Comparison of ENCODE assay signal across 22 cellular contexts in genomic region chr18:22689711-22690110, GRCh38.
A peak's percentile ranks its signal among the peaks of the same experiment; 100 is the strongest.
DNase-seq lines count a peak whose midpoint lies in the region; ATAC-seq, FAIRE-seq and TF ChIP-seq lines count a peak whose summit lies in the region.
"Had no signal": no experiment of that assay in that cellular context is flagged by ENCODE, and none has a peak within 500 bp of the region (broad histone marks: within the 10 kb centered on the region; RNA-seq: fewer than 3 reads in every experiment).

No MANE protein-coding gene starts in this region.

- H3K9ac ChIP-seq in GM23248 (no peak overlapping the region), PC-3 (ENCODE audit: low read length) (no peak overlapping the region), endothelial cell of umbilical vein (replicated peaks; ENCODE audit: extremely low read depth, insufficient read depth, low read length) (no peak overlapping the region)
- H3K9ac ChIP-seq: BLaER1 had no signal

- intact Hi-C loops in PC-3 (cut with micrococcal nuclease) = no loop called here
- intact Hi-C loops in endothelial cell of umbilical vein (cut with micrococcal nuclease) = no loop called here
- intact Hi-C loops in mucosa of descending colon (cut with DNase I, micrococcal nuclease) = no loop called here

- no peak for TF ChIP-seq POLR2A in endothelial cell of umbilical vein (IDR thresholded peaks at IDR 0.05; ENCODE audit: low read depth, low read length)

- ATAC-seq in PC-3 (0 out of 2 replicates have a peak, but pooled peaks have one; percentile 18), mucosa of descending colon (peak; percentile 95), HG02678 (IDR thresholded peaks at IDR 0.05; ENCODE audit: unreplicated experiment) (no peak)
- ATAC-seq: GM23338 had no signal

- H3K27ac ChIP-seq in GM23248 (no peak overlapping the region), PC-3 (ENCODE audit: low read length) (no peak overlapping the region), endothelial cell of umbilical vein (ENCODE audit: insufficient read depth, low read depth, low read length) (no peak overlapping the region)
- H3K27ac ChIP-seq: BLaER1 had no signal

- H3K4me3 ChIP-seq in GM23248 (no peak overlapping the region), PC-3 (ENCODE audit: low read length) (no peak overlapping the region), endothelial cell of umbilical vein (replicated peaks in 1 of 3; ENCODE audit: insufficient read depth in 1 of 3, low read depth in 1 of 3, low read length in 3 of 3) (no peak overlapping the region), mucosa of descending colon (no peak overlapping the region)
- H3K4me3 ChIP-seq: BLaER1, GM23338 had no signal

- FAIRE-seq in endothelial cell of umbilical vein (lab: Jason Lieb, UNC) = peak; percentile 82
- FAIRE-seq: GM12891, HTR-8/SVneo had no signal

- no peak overlapping the region for H3K4me2 ChIP-seq in GM23248 (ENCODE audit: unreplicated experiment)
- H3K4me2 ChIP-seq in PC-3 (ENCODE audit: low read length) = no peak overlapping the region
- H3K4me2 ChIP-seq in endothelial cell of umbilical vein (ENCODE audit: insufficient read depth, low read length) = peak overlapping the region; percentile 3
- H3K4me2 ChIP-seq: BLaER1, GM23338 had no signal

- no peaks in the 10 kb centered on the region for H3K36me3 ChIP-seq in GM23248 (ENCODE audit: low read depth)
- no peaks in the 10 kb centered on the region for H3K36me3 ChIP-seq in PC-3 (ENCODE audit: low read depth, low read length)
- no peaks in the 10 kb centered on the region for H3K36me3 ChIP-seq in endothelial cell of umbilical vein (ENCODE audit: control insufficient read depth in 2 of 2, extremely low read depth in 1 of 2, insufficient read depth in 2 of 2, low read length in 2 of 2)
- no peaks in the 10 kb centered on the region for H3K36me3 ChIP-seq in mucosa of descending colon (ENCODE audit: low read depth)
- H3K36me3 ChIP-seq: BLaER1 had no signal

- in situ Hi-C loops in GM23248 (cut with MboI) = no loop called here

- no peaks in the 10 kb centered on the region for H3K9me3 ChIP-seq in GM23248 (ENCODE audit: low read depth)
- no peaks in the 10 kb centered on the region for H3K9me3 ChIP-seq in PC-3 (ENCODE audit: low read length)
- H3K9me3 ChIP-seq in endothelial cell of umbilical vein (replicated peaks; ENCODE audit: control insufficient read depth, insufficient read depth, low read length) = no peaks in the 10 kb centered on the region
- H3K9me3 ChIP-seq in mucosa of descending colon = no peaks in the 10 kb centered on the region

- H4K20me1 ChIP-seq in GM23248 (ENCODE audit: insufficient read depth) = no peaks in the 10 kb centered on the region
- no peaks in the 10 kb centered on the region for H4K20me1 ChIP-seq in PC-3 (ENCODE audit: low read length)
- H4K20me1 ChIP-seq in endothelial cell of umbilical vein (replicated peaks; ENCODE audit: control insufficient read depth, extremely low read depth, insufficient read depth, low read length) = no peaks in the 10 kb centered on the region
- H4K20me1 ChIP-seq: BLaER1 had no signal

- DNase-seq in GM23248 (no peak), PC-3 (no peak), endothelial cell of umbilical vein (ENCODE audit: low read depth, low spot score) (peak; percentile 57), mucosa of descending colon (peak in 1 of 3 donors; percentile 49), EL (no peak), mesenteric fat pad (ENCODE audit: low spot score) (no peak)
- DNase-seq: CD4-positive, alpha-beta T cell; COR-L47; DND-41; HCEC 1CT; MV-4-11; NCI-H1694; NCI-H2081; NCI-H446 treated with DMSO at 0.1 percent for 48 hours; NCI-H526 treated with DMSO at 0.1 percent for 48 hours; RPMI8226; SHP77 had no signal

- dilution Hi-C loops in endothelial cell of umbilical vein (cut with MboI; ENCODE audit: extremely low pct_ligation_motif_present, low sequenced_read_pairs) = no loop called here

- no peaks in the 10 kb centered on the region for H3K9me1 ChIP-seq in endothelial cell of umbilical vein (replicated peaks; ENCODE audit: control insufficient read depth, extremely low read depth, insufficient read depth, low read length)

- BruUV-seq in PC-3 (replicated peaks; lab: Mats Ljungman, UMichigan) (no TSS peak), endothelial cell of umbilical vein (replicated peaks; lab: Mats Ljungman, UMichigan) (no TSS peak)

- POLR2A ChIA-PET in PC-3 (lab: Charles Lee; ENCODE audit: unreplicated experiment) (no interaction called here), endothelial cell of umbilical vein (lab: Charles Lee) (no interaction called here)

- CTCF ChIA-PET in PC-3 (lab: Charles Lee) (no interaction called here), endothelial cell of umbilical vein (lab: Charles Lee) (interaction anchor here (0.6 to 1.4 kb wide), 2 partner anchors 15 to 109 kb away, joined by 3 read pairs; no protein-coding TSS in a partner anchor)

- TF ChIP-seq CTCF in PC-3 (conservative IDR thresholded peaks at IDR 0.05; ENCODE audit: low read depth, low read length) = no peak
- TF ChIP-seq CTCF in endothelial cell of umbilical vein (IDR thresholded peaks at IDR 0.05; ENCODE audit: extremely low read depth in 1 of 2, insufficient read depth in 1 of 2, low read depth in 1 of 2, low read length in 2 of 2) = no peak
- no peak for TF ChIP-seq CTCF in mucosa of descending colon (IDR thresholded peaks at IDR 0.05)

- H2AFZ ChIP-seq in GM23248 (peak overlapping the region; percentile 49; the same call in 1 of the 2 replicates), PC-3 (ENCODE audit: low read length) (no peak overlapping the region), endothelial cell of umbilical vein (ENCODE audit: low read depth, low read length) (peak overlapping the region; percentile 7)
- H2AFZ ChIP-seq: GM23338 had no signal

- H3F3A ChIP-seq in GM23248 (ENCODE audit: insufficient read depth) (peaks cover 49% of the 10 kb centered on the region), PC-3 (ENCODE audit: low read length, unreplicated experiment) (no peaks in the 10 kb centered on the region)

- no peaks in the 10 kb centered on the region for H3K27me3 ChIP-seq in GM23248 (replicated peaks; ENCODE audit: insufficient read depth)
- no peaks in the 10 kb centered on the region for H3K27me3 ChIP-seq in PC-3 (ENCODE audit: low read length)
- H3K27me3 ChIP-seq in endothelial cell of umbilical vein (ENCODE audit: control insufficient read depth in 2 of 2, insufficient read depth in 2 of 2, low read length in 2 of 2) = no peaks in the 10 kb centered on the region
- H3K27me3 ChIP-seq: BLaER1 had no signal

- H3K9me2 ChIP-seq in GM23248 (ENCODE audit: insufficient read depth) (0 out of 2 replicates have a peak, but pooled peaks cover 4% of the 10 kb centered on the region), PC-3 (replicated peaks; ENCODE audit: low read length) (no peaks in the 10 kb centered on the region)

- no peaks in the 10 kb centered on the region for H3K79me2 ChIP-seq in GM23248 (ENCODE audit: insufficient read depth)
- no peaks in the 10 kb centered on the region for H3K79me2 ChIP-seq in PC-3 (ENCODE audit: low read length)
- H3K79me2 ChIP-seq in endothelial cell of umbilical vein (ENCODE audit: control insufficient read depth, insufficient read depth, low read length) = no peaks in the 10 kb centered on the region

- H3K4me1 ChIP-seq in GM23248 (ENCODE audit: insufficient read depth) (peaks cover 45% of the 10 kb centered on the region), PC-3 (ENCODE audit: insufficient read depth, low read length) (peaks cover 16% of the 10 kb centered on the region), endothelial cell of umbilical vein (ENCODE audit: control insufficient read depth, extremely low read depth, insufficient read depth, low read length) (peaks cover 11% of the 10 kb centered on the region), mucosa of descending colon (ENCODE audit: low read depth) (peaks cover 9% of the 10 kb centered on the region)
- H3K4me1 ChIP-seq: BLaER1 had no signal

TF ChIP-seq in endothelial cell of umbilical vein, 7 proteins besides CTCF, POLR2A, EP300 and RAD21:
- no peak for TF ChIP-seq JUN (IDR thresholded peaks at IDR 0.05; ENCODE audit: borderline replicate concordance, insufficient read depth, insufficient read length, low read depth)
- TF ChIP-seq POLR2AphosphoS5 (IDR thresholded peaks at IDR 0.05; ENCODE audit: insufficient read depth, low read depth, low read length) = no peak
- peak; percentile 25 for TF ChIP-seq FOS (IDR thresholded peaks at IDR 0.05; ENCODE audit: borderline replicate concordance, insufficient read depth, low read length)
